Comparison of ENCODE assay signal across 8 cellular contexts in genomic region chr6:6546318-6547110, GRCh38. TPM values are rescaled to one million over a fixed set of nuclear protein-coding genes. Genes with fewer than 3 reads are reported as not detected.
DNase-seq lines count a peak whose midpoint lies in the region; ATAC-seq and TF ChIP-seq lines count a peak whose summit lies in the region.

No MANE protein-coding gene starts in this region.

- CTCF ChIA-PET in GM10248 (lab: Yijun Ruan, JAX), result interaction anchor here (0.8 to 4.3 kb wide), 43 partner anchors 8 to 1403 kb away, joined by 3 to 59 read pairs (median 4); partner anchors contain the start of gene LY86

- H3K4me3 ChIP-seq in esophagus muscularis mucosa (peak overlapping the region; percentile 44 to 60 (median 49)), uterus (peak overlapping the region; percentile 21 to 37)

- H3K36me3 ChIP-seq in esophagus muscularis mucosa, result no peaks in the 10 kb centered on the region
- H3K36me3 ChIP-seq in uterus, result no peaks in the 10 kb centered on the region

- H3K36me3 Mint-ChIP-seq in naive B cell, result peaks cover 0 to 14% of the 10 kb centered on the region in 2 donors

- peaks cover 0 to 11% (median 5%) of the 10 kb centered on the region in 7 donors for H3K9me3 Mint-ChIP-seq in naive B cell

- H3K27me3 ChIP-seq in esophagus muscularis mucosa (peaks cover 0 to 76% (median 4%) of the 10 kb centered on the region in 4 donors), uterus (no peaks in the 10 kb centered on the region)

- peaks cover 33 to 57% (median 43%) of the 10 kb centered on the region in 3 donors for H3K27me3 Mint-ChIP-seq in naive B cell

- WGBS in esophagus muscularis mucosa, result 2% methylated on average over 42 of the region's 64 CpGs

- POLR2A ChIA-PET in GM10248 (lab: Yijun Ruan, JAX), result interaction anchor here (1.3 kb wide), 1 partner anchor 41 kb away, joined by 4 read pairs; no protein-coding TSS in a partner anchor

- H3K27ac Mint-ChIP-seq in naive B cell, result peak overlapping the region in 4 of 6 donors; percentile 20 to 75 (median 73)

- peak overlapping the region; percentile 57 to 88 (median 86) for H3K4me3 Mint-ChIP-seq in naive B cell

- DNase-seq in GM10248 (ENCODE audit: extremely low spot score) (peak; percentile 57), KG1 (lab: John Stamatoyannopoulos, UW) (peak; percentile 55), esophagus muscularis mucosa (ENCODE audit: extremely low spot score) (no peak), naive B cell (no peak), uterus (peak; percentile 19 to 23), SIG-M5 (lab: John Stamatoyannopoulos, UW) (no peak)
- peak; percentile 73 for DNase-seq in activated CD8-positive, alpha-beta memory T cell treated with anti-CD3 and anti-CD28 coated beads for 24 hours

- peaks cover 13 to 15% (median 15%) of the 10 kb centered on the region in 4 donors for H3K4me1 ChIP-seq in esophagus muscularis mucosa
- H3K4me1 ChIP-seq in uterus, result peaks cover 0 to 4% of the 10 kb centered on the region in 2 donors

- intact Hi-C loops in esophagus muscularis mucosa (cut with DNase I) (loop anchor here (10.0 kb wide), 2 partner anchors 492 to 1402 kb away; no protein-coding TSS in a partner anchor), uterus (cut with DNase I; ENCODE audit: low total_unique reads) (loop anchor here (10.0 kb wide), 1 partner anchor 1402 kb away; no protein-coding TSS in a partner anchor)

- H3K9me3 ChIP-seq in esophagus muscularis mucosa (peaks cover 0 to 5% (median 0%) of the 10 kb centered on the region in 4 donors), uterus (no peaks in the 10 kb centered on the region)

- TF ChIP-seq CTCF in GM10248 (IDR thresholded peaks at IDR 0.05; ENCODE audit: control extremely low read depth, extremely low read depth, low read depth, missing control alignments) (no peak), esophagus muscularis mucosa (IDR thresholded peaks at IDR 0.05) (no peak), uterus (IDR thresholded peaks at IDR 0.05) (no peak)

- ATAC-seq in GM21619 (IDR thresholded peaks at IDR 0.05; ENCODE audit: unreplicated experiment), result peak; percentile 50
- ATAC-seq in naive B cell (ENCODE audit: low read depth in 2 of 2), result peak; percentile 55 to 59

- H3K27ac ChIP-seq in esophagus muscularis mucosa (replicated peaks in 1 of 4) (peak overlapping the region in 1 of 4 donors; percentile 10), uterus (no peak overlapping the region)

- TF ChIP-seq POLR2A in esophagus muscularis mucosa (IDR thresholded peaks at IDR 0.05; ENCODE audit: low read depth) (no peak), uterus (IDR thresholded peaks at IDR 0.05) (no peak)

- no peak for TF ChIP-seq EP300 in esophagus muscularis mucosa (IDR thresholded peaks at IDR 0.05)

- H3K4me1 Mint-ChIP-seq in naive B cell, result peaks cover 5 to 14% (median 6%) of the 10 kb centered on the region in 3 donors

RNA-seq across cellular contexts. Expression of gene LY86, which starts 42.0 kb away (rescaled TPM):
- 1 to 10 TPM; 1.2 to 1.8 (median 1.3) TPM for total RNA-seq in esophagus muscularis mucosa
- 100 to 1,000 TPM; 310 to 556 (median 476) TPM for polyA plus RNA-seq in naive B cell (ENCODE audit: low read depth in 6 of 6)
- 1 to 10 TPM in 1 of 4 donors, under 1 TPM in 1, not detected in 2; 0.73 to 4.4 TPM for total RNA-seq in uterus

Comparison
In these comparisons a context has a peak if more than half of its experiments do, and no peak if none do; other contexts are left out.
1. DNase-seq: peak in GM10248 (single experiment), KG1 (single experiment), activated CD8-positive, alpha-beta memory T cell treated with anti-CD3 and anti-CD28 coated beads for 24 hours (single experiment) and uterus (2 of 2); none in esophagus muscularis mucosa (single experiment), naive B cell (single experiment) and SIG-M5 (single experiment).